Comparison of ENCODE assay signal across 13 cellular contexts in genomic region chr9:131650254-131650653, GRCh38.
DNase-seq lines count a peak whose midpoint lies in the region; ATAC-seq, FAIRE-seq and TF ChIP-seq lines count a peak whose summit lies in the region.
"Had no signal": no experiment of that assay in that cellular context is flagged by ENCODE, and none has a peak within 500 bp of the region (broad histone marks: within the 10 kb centered on the region; RNA-seq: fewer than 3 reads in every experiment).

No MANE protein-coding gene starts in this region.

- DNase-seq in EL, result peak; percentile 51
- no peak for DNase-seq in activated B cell treated with CpG ODN at 0.5 μM for 24 hours
- peak; percentile 62 for DNase-seq in left cardiac atrium
- DNase-seq in cerebellar cortex (ENCODE audit: low spot score), result no peak
- DNase-seq in RCC 7860 (ENCODE audit: low spot score), result no peak
- DNase-seq: cerebellar nuclear complex, DMS79 treated with DMSO at 0.1 percent for 48 hours, NCI-H2171 treated with DMSO at 0.1 percent for 48 hours, ovary had no signal

- peak overlapping the region; percentile 14 for H3K4me2 ChIP-seq in skeletal muscle satellite cell (ENCODE audit: low read length)

- H3K4me3 Mint-ChIP-seq in activated B cell treated with CpG ODN at 0.5 μM for 24 hours, result no peak overlapping the region

- H3K27me3 Mint-ChIP-seq in activated B cell treated with CpG ODN at 0.5 μM for 24 hours, result no peaks in the 10 kb centered on the region

- H3K27me3 ChIP-seq in skeletal muscle satellite cell (ENCODE audit: control insufficient read depth, insufficient read depth, low read length), result no peaks in the 10 kb centered on the region
- H3K27me3 ChIP-seq: ovary had no signal

- peak overlapping the region; percentile 1 for H3K4me3 ChIP-seq in skeletal muscle satellite cell (ENCODE audit: low read length)
- H3K4me3 ChIP-seq: ovary, SK-N-MC had no signal

- peak overlapping the region; percentile 44 for H3K9ac ChIP-seq in skeletal muscle satellite cell (ENCODE audit: low read depth, low read length)

- H3K9me3 Mint-ChIP-seq in activated B cell treated with CpG ODN at 0.5 μM for 24 hours, result no peaks in the 10 kb centered on the region

- CTCF ChIA-PET in activated B cell treated with CpG ODN at 0.5 μM for 24 hours (lab: Charles Lee), result no interaction called here

- peaks cover 57% of the 10 kb centered on the region for H3K36me3 Mint-ChIP-seq in activated B cell treated with CpG ODN at 0.5 μM for 24 hours (ENCODE audit: low read depth)

- H3K36me3 ChIP-seq in skeletal muscle satellite cell (ENCODE audit: insufficient read depth, low read length), result no peaks in the 10 kb centered on the region
- H3K36me3 ChIP-seq: ovary had no signal

- H3K9me3 ChIP-seq in skeletal muscle satellite cell (replicated peaks; ENCODE audit: low read length), result no peaks in the 10 kb centered on the region
- H3K9me3 ChIP-seq: ovary had no signal

- FAIRE-seq in RCC 7860 (lab: Jason Lieb, UNC), result no peak

- H3K4me1 ChIP-seq in skeletal muscle satellite cell (ENCODE audit: control insufficient read depth, insufficient read depth, low read length), result peaks cover 29% of the 10 kb centered on the region

- ATAC-seq in activated B cell treated with CpG ODN at 0.5 μM for 24 hours (ENCODE audit: low read depth) (no peak), left cardiac atrium (peak; percentile 68 to 86), HG03097 (IDR thresholded peaks at IDR 0.05; ENCODE audit: low FRiP score, unreplicated experiment) (no peak), GM21423 (IDR thresholded peaks at IDR 0.05; ENCODE audit: unreplicated experiment) (no peak)

- intact Hi-C loops in activated B cell treated with CpG ODN at 0.5 μM for 24 hours (cut with micrococcal nuclease) (no loop called here), left cardiac atrium (cut with DNase I) (no loop called here)

- H3K27ac Mint-ChIP-seq in activated B cell treated with CpG ODN at 0.5 μM for 24 hours, result peak overlapping the region; percentile 2

- POLR2A ChIA-PET in activated B cell treated with CpG ODN at 0.5 μM for 24 hours (lab: Charles Lee), result no interaction called here

- TF ChIP-seq CTCF in activated B cell treated with CpG ODN at 0.5 μM for 24 hours (IDR thresholded peaks at IDR 0.05), result no peak

- H3K4me1 Mint-ChIP-seq in activated B cell treated with CpG ODN at 0.5 μM for 24 hours, result peaks cover 58% of the 10 kb centered on the region

Comparison
In these comparisons a context has a peak if more than half of its experiments do, and no peak if none do; other contexts are left out.
1. DNase-seq: peak in EL (single experiment) and left cardiac atrium (single experiment); none in activated B cell treated with CpG ODN at 0.5 μM for 24 hours (single experiment), cerebellar cortex (single experiment) and RCC 7860 (single experiment).
2. ATAC-seq: peak in left cardiac atrium (2 of 2); none in activated B cell treated with CpG ODN at 0.5 μM for 24 hours (single experiment), HG03097 (single experiment) and GM21423 (single experiment).